28 cellular contexts compared by ENCODE assay signal in the genomic region with DNA sequence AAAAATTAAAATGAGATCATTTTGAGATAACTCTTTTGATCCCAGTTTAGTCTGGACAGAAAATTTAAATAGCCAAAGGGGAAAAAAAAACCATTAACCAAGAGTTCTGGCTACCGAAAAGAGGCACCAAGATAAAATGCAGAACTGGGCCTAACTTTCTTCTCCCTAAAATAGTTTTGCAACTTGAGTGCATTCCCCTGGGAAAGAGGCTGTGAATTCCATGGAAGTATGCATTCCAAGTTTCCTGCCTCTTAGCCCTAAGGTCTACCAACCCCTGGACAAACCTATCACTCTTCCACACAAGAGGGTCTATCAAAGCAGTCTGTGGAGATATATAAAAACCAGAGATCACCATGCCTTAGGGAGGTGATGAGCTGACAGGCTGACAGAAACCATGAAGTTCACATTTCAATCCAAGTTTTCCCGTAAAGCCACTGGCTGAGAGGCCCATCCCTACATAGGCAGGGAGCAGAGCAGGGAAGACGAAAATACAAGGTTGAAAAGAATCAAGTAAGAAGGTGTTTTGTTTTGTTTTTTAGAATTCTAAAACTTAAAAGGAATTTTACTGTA. TPM values are rescaled to one million over a fixed set of nuclear protein-coding genes. Genes with fewer than 3 reads are reported as not detected.
DNase-seq lines count a peak whose midpoint lies in the region; ATAC-seq and TF ChIP-seq lines count a peak whose summit lies in the region.
"Had no signal": no experiment of that assay in that cellular context is flagged by ENCODE, and none has a peak within 500 bp of the region (broad histone marks: within the 10 kb centered on the region; RNA-seq: fewer than 3 reads in every experiment).

No MANE protein-coding gene starts in this region.

- in situ Hi-C loops in gastrocnemius medialis (cut with MboI; ENCODE audit: low sequenced_read_pairs in 4 of 4): no loop called here

- intact Hi-C loops in Right ventricle myocardium superior (cut with DNase I) (loop anchor here (5.0 kb wide), 1 partner anchor 67 kb away; no protein-coding TSS in a partner anchor), gastrocnemius medialis (cut with DNase I; ENCODE audit: low total_unique reads) (no loop called here), MCF 10A (cut with micrococcal nuclease) (no loop called here)

- no peak overlapping the region for H3K4me3 Mint-ChIP-seq in WTC11
- H3K4me3 Mint-ChIP-seq in MCF 10A (ENCODE audit: unreplicated experiment): no peak overlapping the region
- H3K4me3 Mint-ChIP-seq: activated naive CD4-positive, alpha-beta T cell treated with anti-CD3 and anti-CD28 coated beads, Interleukin-2, amount 10 ng/mL, durations not matched to agents 7 days and 5 days; natural killer cell treated with Interleukin-12 subunit alpha and Interleukin-12 subunit beta and Interleukin-15 and Interleukin-18, amount 100 ng/mL, for 72 hours; stimulated activated memory B cell treated with anti-CD40 and anti-IgM and Interleukin-4, amounts not matched to agents 10 μg/mL and 1 μg/mL and 100 μg/mL, for 72 hours had no signal

- H3K27ac ChIP-seq in mesodermal cell (ENCODE audit: low read depth, low read length, severe bottlenecking) (peak overlapping the region; percentile 97), thoracic aorta (peak overlapping the region; percentile 67 to 95), gastrocnemius medialis (no peak overlapping the region)
- H3K27ac ChIP-seq: BLaER1 had no signal

- no peaks in the 10 kb centered on the region for H3K9me3 ChIP-seq in mesodermal cell (ENCODE audit: control insufficient read depth, low read length)
- H3K9me3 ChIP-seq in thoracic aorta: no peaks in the 10 kb centered on the region
- no peaks in the 10 kb centered on the region for H3K9me3 ChIP-seq in gastrocnemius medialis
- H3K9me3 ChIP-seq: BLaER1, HAP-1 had no signal

- H3K27ac Mint-ChIP-seq in WTC11: peak overlapping the region; percentile 41; the same call in 1 of the 2 replicates
- H3K27ac Mint-ChIP-seq in MCF 10A (ENCODE audit: low read depth, unreplicated experiment): no peak overlapping the region
- H3K27ac Mint-ChIP-seq: activated naive CD4-positive, alpha-beta T cell treated with anti-CD3 and anti-CD28 coated beads, Interleukin-2, amount 10 ng/mL, durations not matched to agents 7 days and 5 days; natural killer cell treated with Interleukin-12 subunit alpha and Interleukin-12 subunit beta and Interleukin-15 and Interleukin-18, amount 100 ng/mL, for 72 hours; stimulated activated memory B cell treated with anti-CD40 and anti-IgM and Interleukin-4, amounts not matched to agents 10 μg/mL and 1 μg/mL and 100 μg/mL, for 72 hours had no signal

- BruUV-seq in MCF 10A (replicated peaks; lab: Mats Ljungman, UMichigan): no TSS peak

- no peaks in the 10 kb centered on the region for H3K27me3 ChIP-seq in thoracic aorta (replicated peaks; ENCODE audit: insufficient read depth)
- no peaks in the 10 kb centered on the region for H3K27me3 ChIP-seq in gastrocnemius medialis
- H3K27me3 ChIP-seq: BLaER1 had no signal

- 85% methylated on average over 3 of the region's 3 CpGs; no CpG with 5 or more reads in 1 of the 2 experiments for WGBS in mesodermal cell (ENCODE audit: insufficient coverage in 2 of 2), 2 experiments

- H3K4me1 ChIP-seq in mesodermal cell (ENCODE audit: control insufficient read depth, insufficient read depth, low read length, poor library complexity, severe bottlenecking): peaks cover 9% of the 10 kb centered on the region
- H3K4me1 ChIP-seq in thoracic aorta (ENCODE audit: control insufficient read depth in 1 of 2, low read depth in 2 of 2): peaks cover 48 to 66% of the 10 kb centered on the region in 2 donors
- H3K4me1 ChIP-seq in gastrocnemius medialis: peaks cover 12 to 14% of the 10 kb centered on the region in 2 donors
- H3K4me1 ChIP-seq: BLaER1, HAP-1 had no signal

- H3K36me3 Mint-ChIP-seq in WTC11 (peaks cover 14% of the 10 kb centered on the region), MCF 10A (ENCODE audit: insufficient read depth, unreplicated experiment) (no peaks in the 10 kb centered on the region)

- CTCF ChIA-PET in WTC11 (lab: Charles Lee): no interaction called here
- CTCF ChIA-PET in MCF 10A (lab: Yijun Ruan, JAX): interaction anchor here (0.6 kb wide), 1 partner anchor 46 kb away, joined by 6 read pairs; no protein-coding TSS in a partner anchor

- TF ChIP-seq POLR2A in gastrocnemius medialis (IDR thresholded peaks at IDR 0.05): no peak

- no peaks in the 10 kb centered on the region for H3K27me3 Mint-ChIP-seq in WTC11 (ENCODE audit: low read depth)
- peaks cover 49% of the 10 kb centered on the region for H3K27me3 Mint-ChIP-seq in MCF 10A (ENCODE audit: insufficient read depth, unreplicated experiment)
- H3K27me3 Mint-ChIP-seq: activated naive CD4-positive, alpha-beta T cell treated with anti-CD3 and anti-CD28 coated beads, Interleukin-2, amount 10 ng/mL, durations not matched to agents 7 days and 5 days; natural killer cell treated with Interleukin-12 subunit alpha and Interleukin-12 subunit beta and Interleukin-15 and Interleukin-18, amount 100 ng/mL, for 72 hours; stimulated activated memory B cell treated with anti-CD40 and anti-IgM and Interleukin-4, amounts not matched to agents 10 μg/mL and 1 μg/mL and 100 μg/mL, for 72 hours had no signal

- ATAC-seq in WTC11 (no peak), Right ventricle myocardium superior (ENCODE audit: poor library complexity) (peak; percentile 76), thoracic aorta (ENCODE audit: insufficient number of reproducible peaks, low FRiP score, low read depth) (no peak), gastrocnemius medialis (no peak), GM18502 (IDR thresholded peaks at IDR 0.05; ENCODE audit: poor library complexity, unreplicated experiment) (no peak)
- ATAC-seq: K562; natural killer cell treated with Interleukin-12 subunit alpha and Interleukin-12 subunit beta and Interleukin-15 and Interleukin-18, amount 100 ng/mL, for 72 hours; stimulated activated memory B cell treated with anti-CD40 and anti-IgM and Interleukin-4, amounts not matched to agents 10 μg/mL and 1 μg/mL and 100 μg/mL, for 72 hours had no signal

- DNase-seq in WTC11 (ENCODE audit: low spot score) (no peak), Right ventricle myocardium superior (no peak), thoracic aorta (ENCODE audit: low spot score) (no peak), gastrocnemius medialis (no peak), MCF 10A (ENCODE audit: unreplicated experiment) (no peak), NCI-H2107 (lab: John Stamatoyannopoulos, UW) (no peak)
- DNase-seq: ACHN; activated CD4-positive, CD25-positive, alpha-beta regulatory T cell; activated naive CD4-positive, alpha-beta T cell treated with anti-CD3 and anti-CD28 coated beads, Interleukin-2, amount 10 ng/mL, durations not matched to agents 7 days and 5 days; DMS153; NCI-H1417; NCI-H2081; NCI-H446; NCI-H774; retina; stimulated activated CD4-positive, alpha-beta T cell treated with anti-CD3 and anti-CD28 coated beads, Interleukin-4, amount 100 ng/mL, for 4 hours; T-helper 1 cell had no signal

- POLR2A ChIA-PET in WTC11 (lab: Charles Lee) (no interaction called here), MCF 10A (lab: Yijun Ruan, JAX) (no interaction called here)

- TF ChIP-seq CTCF in WTC11 (IDR thresholded peaks at IDR 0.05) (no peak), thoracic aorta (IDR thresholded peaks at IDR 0.05) (no peak), gastrocnemius medialis (IDR thresholded peaks at IDR 0.05 in 4 of 5, conservative IDR thresholded peaks at IDR 0.05 in 1 of 5) (no peak), MCF 10A (IDR thresholded peaks at IDR 0.05; ENCODE audit: unreplicated experiment) (no peak)

- peaks cover 16% of the 10 kb centered on the region for H3K36me3 ChIP-seq in mesodermal cell (ENCODE audit: control insufficient read depth, insufficient read depth, low read length)
- H3K36me3 ChIP-seq in thoracic aorta: peaks cover 6% of the 10 kb centered on the region
- H3K36me3 ChIP-seq in gastrocnemius medialis: peaks cover 0 to 2% of the 10 kb centered on the region in 2 donors
- H3K36me3 ChIP-seq: HAP-1 had no signal

- H3K4me1 Mint-ChIP-seq in WTC11: peaks cover 21% of the 10 kb centered on the region
- peaks cover 7% of the 10 kb centered on the region for H3K4me1 Mint-ChIP-seq in MCF 10A (ENCODE audit: insufficient read depth, unreplicated experiment)
- H3K4me1 Mint-ChIP-seq: activated naive CD4-positive, alpha-beta T cell treated with anti-CD3 and anti-CD28 coated beads, Interleukin-2, amount 10 ng/mL, durations not matched to agents 7 days and 5 days; stimulated activated memory B cell treated with anti-CD40 and anti-IgM and Interleukin-4, amounts not matched to agents 10 μg/mL and 1 μg/mL and 100 μg/mL, for 72 hours had no signal

- H3K9me3 Mint-ChIP-seq in WTC11 (no peaks in the 10 kb centered on the region), MCF 10A (ENCODE audit: unreplicated experiment) (no peaks in the 10 kb centered on the region)
- H3K9me3 Mint-ChIP-seq: activated naive CD4-positive, alpha-beta T cell treated with anti-CD3 and anti-CD28 coated beads, Interleukin-2, amount 10 ng/mL, durations not matched to agents 7 days and 5 days; natural killer cell treated with Interleukin-12 subunit alpha and Interleukin-12 subunit beta and Interleukin-15 and Interleukin-18, amount 100 ng/mL, for 72 hours; stimulated activated memory B cell treated with anti-CD40 and anti-IgM and Interleukin-4, amounts not matched to agents 10 μg/mL and 1 μg/mL and 100 μg/mL, for 72 hours had no signal

- no peak overlapping the region for H3K4me3 ChIP-seq in mesodermal cell (ENCODE audit: extremely low read depth, insufficient read depth, low read length, poor library complexity, severe bottlenecking)
- no peak overlapping the region for H3K4me3 ChIP-seq in thoracic aorta
- H3K4me3 ChIP-seq in gastrocnemius medialis: no peak overlapping the region
- H3K4me3 ChIP-seq: BLaER1, HAP-1, K562 had no signal

TF ChIP-seq in WTC11, 78 proteins besides CTCF, POLR2A, EP300 and RAD21 (continues in another document):
- TF ChIP-seq ETV6 (CRISPR knock-in tag; IDR thresholded peaks at IDR 0.05): no peak
- no peak for TF ChIP-seq ZNF232 (CRISPR knock-in tag; IDR thresholded peaks at IDR 0.05)
- TF ChIP-seq, protein P1, sequence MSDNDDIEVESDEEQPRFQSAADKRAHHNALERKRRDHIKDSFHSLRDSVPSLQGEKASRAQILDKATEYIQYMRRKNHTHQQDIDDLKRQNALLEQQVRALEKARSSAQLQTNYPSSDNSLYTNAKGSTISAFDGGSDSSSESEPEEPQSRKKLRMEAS (CRISPR knock-in tag; IDR thresholded peaks at IDR 0.05): no peak
- TF ChIP-seq ZNF219 (CRISPR knock-in tag; IDR thresholded peaks at IDR 0.05; ENCODE audit: borderline replicate concordance): no peak

RNA-seq across cellular contexts. Expression of gene DCP1B, which starts 33.8 kb away (rescaled TPM):
- total RNA-seq in WTC11 (2021) (19.4 to 25.1 TPM (median 23.3 TPM) in 3 replicates), Right ventricle myocardium superior (1.6 TPM), thoracic aorta (10 to 100 TPM; 16.6 to 19.5 TPM), gastrocnemius medialis (10 to 100 TPM; 11.5 to 13.5 (median 12.4) TPM), MCF 10A (2022) (5.5 and 6.0 TPM in 2 replicates)
- 32.3 TPM for polyA plus RNA-seq in mesodermal cell (2013, experiment 1 of 2)
- polyA plus RNA-seq in mesodermal cell (2013, experiment 2 of 2): 28.8 TPM

RNA-seq across cellular contexts. Expression of gene CACNA2D4, which starts 52.0 kb away (rescaled TPM):
- total RNA-seq in WTC11 (2021): 0.04 to 0.46 TPM (median 0.25 TPM) in 3 replicates
- 1.0 TPM for total RNA-seq in Right ventricle myocardium superior
- 0.63 TPM for polyA plus RNA-seq in mesodermal cell (2013, experiment 1 of 2)
- polyA plus RNA-seq in mesodermal cell (2013, experiment 2 of 2): 0.20 TPM
- total RNA-seq in thoracic aorta: 10 to 100 TPM in 1 of 2 donors, 1 to 10 TPM in 1; 8.7 to 12.3 TPM
- 1 to 10 TPM in 2 of 4 donors, under 1 TPM in 2; 0.25 to 3.1 (median 0.68) TPM for total RNA-seq in gastrocnemius medialis
- total RNA-seq in MCF 10A (2022): not detected in 2 replicates
- total RNA-seq: frontal cortex, G401, SK-MEL-5, temporal lobe had no signal

Comparison
In these comparisons a context has a peak if more than half of its experiments do, and no peak if none do; other contexts are left out.
1. H3K27ac ChIP-seq: peak in mesodermal cell (single experiment) and thoracic aorta (2 of 2); none in gastrocnemius medialis (0 of 4).